Comparison of ENCODE assay signal across 10 cellular contexts in the genomic region with DNA sequence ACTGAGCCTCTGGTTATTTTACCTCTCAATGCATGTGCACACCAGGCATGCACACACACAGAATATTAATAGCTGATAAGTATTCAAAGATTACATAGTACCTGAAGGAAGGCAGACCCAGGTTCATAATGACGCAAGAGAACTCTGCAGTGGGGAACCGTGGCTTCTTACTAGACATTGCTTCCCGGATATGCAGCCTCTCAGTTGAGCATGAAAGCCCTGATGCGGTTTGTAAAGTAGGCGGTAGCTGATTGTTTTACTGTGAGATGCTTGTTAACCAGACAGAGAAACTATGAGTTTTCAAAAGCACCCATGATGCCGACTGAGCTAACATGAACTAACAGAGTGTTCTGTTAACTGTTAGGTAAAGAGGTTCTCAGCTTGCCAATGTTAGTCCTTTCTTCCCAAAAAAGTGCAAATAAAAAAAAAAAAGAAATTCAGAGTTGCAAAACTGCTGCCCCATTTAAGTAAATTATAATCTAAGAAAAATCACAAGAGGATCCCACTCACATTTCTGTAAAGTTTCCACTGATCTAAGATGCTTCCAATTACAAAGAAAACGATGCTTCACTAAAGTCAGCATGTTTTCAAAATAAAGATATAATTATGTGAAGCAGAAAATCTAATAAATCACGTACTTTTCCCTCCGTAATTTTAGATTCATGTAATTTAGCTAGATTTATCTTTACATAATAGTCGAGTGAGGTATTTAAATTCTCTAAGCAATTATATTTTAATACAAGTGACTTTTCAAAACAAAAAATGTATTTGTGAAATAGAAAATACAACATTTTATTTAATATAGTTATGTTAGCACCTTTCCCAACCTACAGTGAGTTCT. TPM values are rescaled to one million over a fixed set of nuclear protein-coding genes. Genes with fewer than 3 reads are reported as not detected.
DNase-seq lines count a peak whose midpoint lies in the region; ATAC-seq and TF ChIP-seq lines count a peak whose summit lies in the region.
"Had no signal": no experiment of that assay in that cellular context is flagged by ENCODE, and none has a peak within 500 bp of the region (broad histone marks: within the 10 kb centered on the region; RNA-seq: fewer than 3 reads in every experiment).

No MANE protein-coding gene starts in this region.

- H3K9me3 ChIP-seq in lung (ENCODE audit: control insufficient read depth in 2 of 2, insufficient read depth in 1 of 2, low read length in 1 of 2) (peaks cover 0 to 1% of the 10 kb centered on the region in 2 donors), body of pancreas (no peaks in the 10 kb centered on the region)

- DNase-seq in stimulated activated CD4-positive, alpha-beta T cell treated with anti-CD3 and anti-CD28 coated beads, Interleukin-12 subunit alpha, Interleukin-12 subunit beta, amount 100 ng/mL, for 4 hours = peak; percentile 12
- no peak for DNase-seq in stimulated activated CD4-positive, alpha-beta T cell treated with anti-CD3 and anti-CD28 coated beads, Interleukin-4, amount 100 ng/mL, for 1 hour
- peak; percentile 49 for DNase-seq in activated T-helper 1 cell treated with anti-CD3 and anti-CD28 coated beads, Interleukin-12 subunit alpha, Interleukin-12 subunit beta, Interleukin-2, Interleukin-4 antibody, amounts not matched to agents 30 ng/mL and 10 ng/mL and 1 ng/mL, durations not matched to agents 14 hours and 24 hours and 36 hours (ENCODE audit: low spot score)
- no peak for DNase-seq in lung (ENCODE audit: low spot score)
- DNase-seq in hypothalamus (lab: John Stamatoyannopoulos, UW) = no peak
- DNase-seq in NCI-H2029 (lab: John Stamatoyannopoulos, UW) = no peak
- DNase-seq in body of pancreas = no peak
- DNase-seq: OCI-M1 had no signal

- peaks cover 51% of the 10 kb centered on the region for H3K4me1 Mint-ChIP-seq in activated T-helper 1 cell treated with anti-CD3 and anti-CD28 coated beads, Interleukin-12 subunit alpha, Interleukin-12 subunit beta, Interleukin-2, Interleukin-4 antibody, amounts not matched to agents 30 ng/mL and 10 ng/mL and 1 ng/mL, durations not matched to agents 14 hours and 24 hours and 36 hours (ENCODE audit: low read depth)

- H3K4me3 Mint-ChIP-seq in activated T-helper 1 cell treated with anti-CD3 and anti-CD28 coated beads, Interleukin-12 subunit alpha, Interleukin-12 subunit beta, Interleukin-2, Interleukin-4 antibody, amounts not matched to agents 30 ng/mL and 10 ng/mL and 1 ng/mL, durations not matched to agents 14 hours and 24 hours and 36 hours = peak overlapping the region; percentile 85

- H3K4me3 ChIP-seq in lung (peak overlapping the region; percentile 8), urinary bladder (ENCODE audit: low read depth, low read length) (peak overlapping the region; percentile 12), body of pancreas (no peak overlapping the region)

- peaks cover 6% of the 10 kb centered on the region for H3K27me3 ChIP-seq in lung (ENCODE audit: control insufficient read depth, insufficient read depth)
- peaks cover 0 to 20% of the 10 kb centered on the region in 2 donors for H3K27me3 ChIP-seq in body of pancreas

- H3K9me3 Mint-ChIP-seq in activated T-helper 1 cell treated with anti-CD3 and anti-CD28 coated beads, Interleukin-12 subunit alpha, Interleukin-12 subunit beta, Interleukin-2, Interleukin-4 antibody, amounts not matched to agents 30 ng/mL and 10 ng/mL and 1 ng/mL, durations not matched to agents 14 hours and 24 hours and 36 hours = no peaks in the 10 kb centered on the region

- intact Hi-C loops in activated T-helper 1 cell treated with anti-CD3 and anti-CD28 coated beads, Interleukin-12 subunit alpha, Interleukin-12 subunit beta, Interleukin-2, Interleukin-4 antibody, amounts not matched to agents 30 ng/mL and 10 ng/mL and 1 ng/mL, durations not matched to agents 14 hours and 24 hours and 36 hours (cut with micrococcal nuclease) = loop anchor here (1.0 to 2.0 kb wide), 7 partner anchors 32 to 354 kb away; partner anchors contain the start of genes PAN3 and POMP
- intact Hi-C loops in body of pancreas (cut with DNase I) = no loop called here

- peaks cover 0 to 13% of the 10 kb centered on the region in 2 donors for H3K4me1 ChIP-seq in lung (ENCODE audit: control insufficient read depth in 2 of 2, insufficient read depth in 2 of 2, low read length in 2 of 2)
- peaks cover 3% of the 10 kb centered on the region for H3K4me1 ChIP-seq in urinary bladder (ENCODE audit: insufficient read depth)
- peaks cover 21% of the 10 kb centered on the region for H3K4me1 ChIP-seq in body of pancreas

- H3K27ac Mint-ChIP-seq in activated T-helper 1 cell treated with anti-CD3 and anti-CD28 coated beads, Interleukin-12 subunit alpha, Interleukin-12 subunit beta, Interleukin-2, Interleukin-4 antibody, amounts not matched to agents 30 ng/mL and 10 ng/mL and 1 ng/mL, durations not matched to agents 14 hours and 24 hours and 36 hours = peak overlapping the region; percentile 84

- no peak for ATAC-seq in lung (ENCODE audit: insufficient read depth, low FRiP score)
- no peak for ATAC-seq in body of pancreas
- ATAC-seq: HCT116 had no signal

- H3K27me3 Mint-ChIP-seq in activated T-helper 1 cell treated with anti-CD3 and anti-CD28 coated beads, Interleukin-12 subunit alpha, Interleukin-12 subunit beta, Interleukin-2, Interleukin-4 antibody, amounts not matched to agents 30 ng/mL and 10 ng/mL and 1 ng/mL, durations not matched to agents 14 hours and 24 hours and 36 hours (ENCODE audit: insufficient read depth) = peaks cover 38% of the 10 kb centered on the region

- TF ChIP-seq POLR2A in body of pancreas (IDR thresholded peaks at IDR 0.05) = peak in 1 of 3 donors; percentile 11

- H3K36me3 Mint-ChIP-seq in activated T-helper 1 cell treated with anti-CD3 and anti-CD28 coated beads, Interleukin-12 subunit alpha, Interleukin-12 subunit beta, Interleukin-2, Interleukin-4 antibody, amounts not matched to agents 30 ng/mL and 10 ng/mL and 1 ng/mL, durations not matched to agents 14 hours and 24 hours and 36 hours (ENCODE audit: low read depth) = peaks cover 16% of the 10 kb centered on the region

- 54 to 67% methylated on average over 10 of the region's 10 CpGs for WGBS in lung, 2 donors
- WGBS in urinary bladder = 48% methylated on average over 10 of the region's 10 CpGs
- WGBS in body of pancreas, 2 donors = 29 to 32% methylated on average over 10 of the region's 10 CpGs

- H3K36me3 ChIP-seq in lung (ENCODE audit: control insufficient read depth in 2 of 2, insufficient read depth in 2 of 2, low read length in 2 of 2) = no peaks in the 10 kb centered on the region
- no peaks in the 10 kb centered on the region for H3K36me3 ChIP-seq in urinary bladder (ENCODE audit: insufficient read depth)
- H3K36me3 ChIP-seq in body of pancreas (replicated peaks in 1 of 2; ENCODE audit: insufficient read depth in 1 of 2, low read depth in 2 of 2) = no peaks in the 10 kb centered on the region

- TF ChIP-seq CTCF in lung (IDR thresholded peaks at IDR 0.05; ENCODE audit: control extremely low read depth, extremely low read depth) (no peak), body of pancreas (IDR thresholded peaks at IDR 0.05) (no peak)

- H3K27ac ChIP-seq in lung (ENCODE audit: low read depth in 1 of 2, low read length in 1 of 2) (no peak overlapping the region), urinary bladder (ENCODE audit: low read depth) (no peak overlapping the region), body of pancreas (no peak overlapping the region)

RNA-seq across cellular contexts. Expression of gene FLT1, which starts 2.2 kb away (rescaled TPM):
- total RNA-seq in activated T-helper 1 cell treated with anti-CD3 and anti-CD28 coated beads, Interleukin-12 subunit alpha, Interleukin-12 subunit beta, Interleukin-2, Interleukin-4 antibody, amounts not matched to agents 30 ng/mL and 10 ng/mL and 1 ng/mL, durations not matched to agents 14 hours and 24 hours and 36 hours = 45.6 and 46.3 TPM in 2 replicates
- total RNA-seq in lung (10 to 100 TPM; 36.3 to 71.3 TPM), urinary bladder (37.5 TPM), body of pancreas (10 to 100 TPM; 15.3 to 20.4 TPM)
- polyA plus RNA-seq in lung (10 to 100 TPM in 1 of 2 donors, 1 to 10 TPM in 1; 4.7 to 48.1 TPM), urinary bladder (20.3 TPM)

Comparison
In these comparisons a context has a peak if more than half of its experiments do, and no peak if none do; other contexts are left out.
1. DNase-seq: peak in stimulated activated CD4-positive, alpha-beta T cell treated with anti-CD3 and anti-CD28 coated beads, Interleukin-12 subunit alpha, Interleukin-12 subunit beta, amount 100 ng/mL, for 4 hours (single experiment) and activated T-helper 1 cell treated with anti-CD3 and anti-CD28 coated beads, Interleukin-12 subunit alpha, Interleukin-12 subunit beta, Interleukin-2, Interleukin-4 antibody, amounts not matched to agents 30 ng/mL and 10 ng/mL and 1 ng/mL, durations not matched to agents 14 hours and 24 hours and 36 hours (single experiment); none in stimulated activated CD4-positive, alpha-beta T cell treated with anti-CD3 and anti-CD28 coated beads, Interleukin-4, amount 100 ng/mL, for 1 hour (single experiment), lung (single experiment), hypothalamus (0 of 51), NCI-H2029 (single experiment) and body of pancreas (0 of 4).
2. H3K4me3 ChIP-seq: peak in lung (single experiment) and urinary bladder (single experiment); none in body of pancreas (0 of 2).